Comparison of ENCODE assay signal across 27 cellular contexts in genomic region chr2:175304541-175304940, GRCh38.
"Had no signal": no experiment of that assay in that cellular context is flagged by ENCODE, and none has a peak within 500 bp of the region (broad histone marks: within the 10 kb centered on the region; RNA-seq: fewer than 3 reads in every experiment).

No MANE protein-coding gene starts in this region.

- H3K27me3 ChIP-seq: testis, thyroid gland, tibial nerve, transverse colon, upper lobe of left lung, uterus, vagina had no signal

- H3K36me3 ChIP-seq: stomach, suprapubic skin, thoracic aorta, thyroid gland, tibial artery, tibial nerve, transverse colon, upper lobe of left lung, upper lobe of right lung, uterus, vagina had no signal

- FAIRE-seq: urothelium cell line had no signal

- H3K4me3 ChIP-seq: stomach, suprapubic skin, testis, thoracic aorta, thyroid gland, tibial artery, tibial nerve, transverse colon, upper lobe of left lung, upper lobe of right lung, uterus, vagina had no signal

- H3K27ac ChIP-seq: stomach, suprapubic skin, testis, thoracic aorta, thyroid gland, tibial artery, tibial nerve, transverse colon, upper lobe of left lung, upper lobe of right lung, uterus, vagina had no signal

- H3K4me1 ChIP-seq: stomach, suprapubic skin, testis, thyroid gland, tibial artery, tibial nerve, transverse colon, upper lobe of left lung, upper lobe of right lung, uterus, vagina had no signal

- ATAC-seq: stimulated activated effector memory CD8-positive, alpha-beta T cell treated with anti-CD3 and anti-CD28 coated beads, Interleukin-12 subunit alpha, Interleukin-12 subunit beta, amount 100 ng/mL, for 72 hours; stimulated activated memory B cell treated with anti-CD40 and anti-IgM and Interleukin-4, amounts not matched to agents 10 μg/mL and 1 μg/mL and 100 μg/mL, for 72 hours; stimulated activated naive B cell treated with anti-CD40 and anti-IgM and Interleukin-4, amounts not matched to agents 10 μg/mL and 1 μg/mL and 100 μg/mL, for 72 hours; stimulated activated naive CD8-positive, alpha-beta T cell treated with anti-CD3 and anti-CD28 coated beads, Interleukin-15, amount 100 ng/mL, for 72 hours; stimulated activated naive CD8-positive, alpha-beta T cell treated with anti-CD3 and anti-CD28 coated beads, Interleukin-15, Interleukin-2, amounts not matched to agents 100 U/mL and 50 U/mL, for 24 hours; upper lobe of right lung had no signal

- DNase-seq: stimulated activated CD4-positive, alpha-beta T cell treated with anti-CD3 and anti-CD28 coated beads, Interleukin-2, amount 100 ng/mL, for 48 hours; stimulated activated CD4-positive, alpha-beta T cell treated with anti-CD3 and anti-CD28 coated beads, Interleukin-4, amount 100 ng/mL, for 1 hour; stimulated activated CD4-positive, alpha-beta T cell treated with anti-CD3 and anti-CD28 coated beads, Interleukin-4, amount 100 ng/mL, for 24 hours; stimulated activated CD4-positive, alpha-beta T cell treated with anti-CD3 and anti-CD28 coated beads, Interleukin-4, amount 100 ng/mL, for 4 hours; stimulated activated CD8-positive, alpha-beta memory T cell treated with anti-CD3 and anti-CD28 coated beads, Interleukin-4, amount 100 ng/mL, for 48 hours; stimulated activated naive B cell treated with anti-CD40 and anti-IgM and Interleukin-4, amounts not matched to agents 10 μg/mL and 1 μg/mL and 100 μg/mL, for 72 hours; stimulated activated naive CD4-positive, alpha-beta T cell; stimulated activated naive CD4-positive, alpha-beta T cell treated with Interleukin-2 at 50 U/mL for 16 hours; stimulated activated naive CD8-positive, alpha-beta T cell treated with anti-CD3 and anti-CD28 coated beads, Interleukin-15, amount 100 ng/mL, for 72 hours; stimulated activated naive CD8-positive, alpha-beta T cell treated with anti-CD3 and anti-CD28 coated beads, Interleukin-15, Interleukin-2, amounts not matched to agents 100 U/mL and 50 U/mL, for 24 hours; stomach; substantia nigra; testis; thyroid gland; tibial artery; transverse colon; trophoblast cell; upper lobe of left lung; upper lobe of right lung; uterus had no signal

- H3K9me3 ChIP-seq: stomach, suprapubic skin, testis, thoracic aorta, thyroid gland, tibial artery, tibial nerve, transverse colon, upper lobe of left lung, upper lobe of right lung, uterus, vagina had no signal
